19 cellular contexts compared by ENCODE assay signal in the genomic region with DNA sequence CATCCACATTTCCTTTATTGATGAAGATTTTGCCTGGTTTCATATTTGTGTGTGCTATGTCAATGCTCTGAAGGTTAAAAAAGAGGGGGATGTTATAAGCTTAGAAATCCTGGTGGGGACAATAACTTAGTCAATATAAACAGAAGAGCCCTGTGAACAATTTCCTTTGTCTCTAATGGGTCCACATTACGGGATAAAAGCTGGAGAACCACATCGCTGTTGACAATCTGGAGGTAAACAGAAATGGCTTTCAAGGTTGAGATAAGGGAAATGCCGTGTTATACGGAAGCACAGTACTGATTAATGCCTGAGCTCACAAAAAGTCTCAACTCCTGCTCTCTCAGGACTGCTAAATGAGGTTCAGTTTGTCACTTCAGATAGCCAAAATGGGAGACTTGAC. TPM values are rescaled to one million over a fixed set of nuclear protein-coding genes. Genes with fewer than 3 reads are reported as not detected.
DNase-seq lines count a peak whose midpoint lies in the region; ATAC-seq, FAIRE-seq and TF ChIP-seq lines count a peak whose summit lies in the region.
"Had no signal": no experiment of that assay in that cellular context is flagged by ENCODE, and none has a peak within 500 bp of the region (broad histone marks: within the 10 kb centered on the region; RNA-seq: fewer than 3 reads in every experiment).

No MANE protein-coding gene starts in this region.

- ATAC-seq in body of pancreas (peak; percentile 85), HG02798 (IDR thresholded peaks at IDR 0.05; ENCODE audit: poor library complexity, unreplicated experiment) (no peak)

- CTCF ChIA-PET in activated naive CD4-positive, alpha-beta T cell treated with anti-CD3 and anti-CD28 coated beads for 36 hours (lab: Charles Lee) = interaction anchor here (0.6 to 1.2 kb wide), 2 partner anchors 10 to 442 kb away, joined by 3 to 5 read pairs; no protein-coding TSS in a partner anchor

- H3K9me3 Mint-ChIP-seq in activated naive CD4-positive, alpha-beta T cell treated with anti-CD3 and anti-CD28 coated beads for 36 hours = no peaks in the 10 kb centered on the region

- no peak overlapping the region for H3K27ac Mint-ChIP-seq in activated naive CD4-positive, alpha-beta T cell treated with anti-CD3 and anti-CD28 coated beads for 36 hours

- no peak overlapping the region for H3K56ac ChIP-seq in mesendoderm (ENCODE audit: low read length)

- H3K27me3 Mint-ChIP-seq in activated naive CD4-positive, alpha-beta T cell treated with anti-CD3 and anti-CD28 coated beads for 36 hours (ENCODE audit: low read depth) = peaks cover 34% of the 10 kb centered on the region

- H3K4me3 Mint-ChIP-seq in activated naive CD4-positive, alpha-beta T cell treated with anti-CD3 and anti-CD28 coated beads for 36 hours = no peak overlapping the region

- H2BK120ac ChIP-seq in mesendoderm (ENCODE audit: low read depth, low read length) = no peak overlapping the region

- peaks cover 14% of the 10 kb centered on the region for H3K4me1 ChIP-seq in body of pancreas
- no peaks in the 10 kb centered on the region for H3K4me1 ChIP-seq in mesendoderm (ENCODE audit: control insufficient read depth, low read depth, low read length)
- H3K4me1 ChIP-seq in esophagus muscularis mucosa = no peaks in the 10 kb centered on the region
- H3K4me1 ChIP-seq: SJCRH30 had no signal

- no peaks in the 10 kb centered on the region for H3K79me1 ChIP-seq in mesendoderm (ENCODE audit: low read length)

- no peak overlapping the region for H3K4ac ChIP-seq in mesendoderm (ENCODE audit: low read depth, low read length)

- no peak overlapping the region for H4K8ac ChIP-seq in mesendoderm (ENCODE audit: low read depth, low read length)

- H3K27ac ChIP-seq in body of pancreas = peak overlapping the region in 3 of 4 donors; percentile 21 to 46 (median 45)
- no peak overlapping the region for H3K27ac ChIP-seq in mesendoderm (ENCODE audit: low read depth, low read length)
- H3K27ac ChIP-seq in esophagus muscularis mucosa (replicated peaks in 1 of 4) = no peak overlapping the region
- H3K27ac ChIP-seq: PC-9, SJCRH30 had no signal

- no peaks in the 10 kb centered on the region for H3K79me2 ChIP-seq in mesendoderm (ENCODE audit: control insufficient read depth, insufficient read depth, low read length)

- intact Hi-C loops in body of pancreas (cut with DNase I) = no loop called here
- intact Hi-C loops in esophagus muscularis mucosa (cut with DNase I) = no loop called here
- intact Hi-C loops in activated naive CD4-positive, alpha-beta T cell treated with anti-CD3 and anti-CD28 coated beads for 36 hours (cut with micrococcal nuclease) = no loop called here

- no peak overlapping the region for H2AK5ac ChIP-seq in mesendoderm (ENCODE audit: low read length)

- H3K36me3 ChIP-seq in body of pancreas (replicated peaks in 1 of 2; ENCODE audit: insufficient read depth in 1 of 2, low read depth in 2 of 2) = no peaks in the 10 kb centered on the region
- no peaks in the 10 kb centered on the region for H3K36me3 ChIP-seq in mesendoderm (ENCODE audit: control insufficient read depth, insufficient read depth, low read length)
- H3K36me3 ChIP-seq in esophagus muscularis mucosa = no peaks in the 10 kb centered on the region
- H3K36me3 ChIP-seq: SJCRH30 had no signal

- peak; percentile 38 for FAIRE-seq in GM18507 (lab: Jason Lieb, UNC)

- TF ChIP-seq EP300 in esophagus muscularis mucosa (IDR thresholded peaks at IDR 0.05) = no peak

- H3K36me3 Mint-ChIP-seq in activated naive CD4-positive, alpha-beta T cell treated with anti-CD3 and anti-CD28 coated beads for 36 hours (ENCODE audit: low read depth) = no peaks in the 10 kb centered on the region

- no peak overlapping the region for H3K4me2 ChIP-seq in mesendoderm (ENCODE audit: low read length)
- H3K4me2 ChIP-seq: PC-9 had no signal

- no peak overlapping the region for H3K18ac ChIP-seq in mesendoderm (ENCODE audit: low read length)

- H3K4me3 ChIP-seq in body of pancreas (no peak overlapping the region), mesendoderm (ENCODE audit: low read length) (no peak overlapping the region), esophagus muscularis mucosa (no peak overlapping the region)
- H3K4me3 ChIP-seq: PC-9, SJCRH30 had no signal

- 7 to 9% methylated on average over 4 of the region's 4 CpGs for WGBS in body of pancreas, 2 donors
- no CpG with 5 or more reads among the region's 4 CpGs for WGBS in mesendoderm (ENCODE audit: extremely low coverage, insufficient coverage, low lambda C conversion rate)
- WGBS in esophagus muscularis mucosa = 61% methylated on average over 4 of the region's 4 CpGs

- no peaks in the 10 kb centered on the region for H3K27me3 ChIP-seq in body of pancreas
- H3K27me3 ChIP-seq in mesendoderm (ENCODE audit: insufficient read depth, low read length, poor library complexity) = no peaks in the 10 kb centered on the region
- no peaks in the 10 kb centered on the region for H3K27me3 ChIP-seq in esophagus muscularis mucosa
- H3K27me3 ChIP-seq: SJCRH30 had no signal

- no peak overlapping the region for H4K5ac ChIP-seq in mesendoderm (ENCODE audit: low read length)

- DNase-seq in DMS153 (lab: John Stamatoyannopoulos, UW) = peak; percentile 49
- DNase-seq in GM18507 (ENCODE audit: extremely low spot score, insufficient read length, low read depth) = no peak
- peak in 2 of 4 donors; percentile 15 to 16 for DNase-seq in body of pancreas
- peak; percentile 7 for DNase-seq in mesendoderm
- no peak for DNase-seq in esophagus muscularis mucosa (ENCODE audit: extremely low spot score)
- DNase-seq in activated naive CD4-positive, alpha-beta T cell treated with anti-CD3 and anti-CD28 coated beads for 36 hours = no peak
- DNase-seq: ACHN, AML-193, COR-L47, DMS79, HCEC 1CT, KBM-7, MV-4-11, NCI-H2081, NCI-H446, NCI-H69, SJCRH30 had no signal

- no peak for TF ChIP-seq POLR2A in body of pancreas (IDR thresholded peaks at IDR 0.05)
- no peak for TF ChIP-seq POLR2A in esophagus muscularis mucosa (IDR thresholded peaks at IDR 0.05; ENCODE audit: low read depth)

- no peak for TF ChIP-seq CTCF in body of pancreas (IDR thresholded peaks at IDR 0.05)
- no peak for TF ChIP-seq CTCF in esophagus muscularis mucosa (IDR thresholded peaks at IDR 0.05)

- H2BK5ac ChIP-seq in mesendoderm (ENCODE audit: low read length) = no peak overlapping the region

- H3K23ac ChIP-seq in mesendoderm (ENCODE audit: low read length) = no peak overlapping the region

- no peak overlapping the region for H3K9ac ChIP-seq in mesendoderm (ENCODE audit: low read length)

- H3K4me1 Mint-ChIP-seq in activated naive CD4-positive, alpha-beta T cell treated with anti-CD3 and anti-CD28 coated beads for 36 hours (ENCODE audit: low read depth) = no peaks in the 10 kb centered on the region

- H2BK15ac ChIP-seq in mesendoderm (replicated peaks; ENCODE audit: low read depth) = no peak overlapping the region

- H3K9me3 ChIP-seq in body of pancreas = no peaks in the 10 kb centered on the region
- H3K9me3 ChIP-seq in esophagus muscularis mucosa = no peaks in the 10 kb centered on the region
- H3K9me3 ChIP-seq: SJCRH30 had no signal

RNA-seq across cellular contexts. Expression of a gene that starts 16.8 kb away (rescaled TPM):
- 1 to 10 TPM in 1 of 2 donors, under 1 TPM in 1; 0.33 to 1.0 TPM for total RNA-seq in body of pancreas
- polyA plus RNA-seq in mesendoderm (2013, experiment 1 of 2) = 3.5 TPM
- 3.7 TPM for polyA plus RNA-seq in mesendoderm (2013, experiment 2 of 2)
- total RNA-seq in esophagus muscularis mucosa = 1 to 10 TPM in 1 of 4 donors, under 1 TPM in 3; 0.17 to 1.1 (median 0.52) TPM
- total RNA-seq in activated naive CD4-positive, alpha-beta T cell treated with anti-CD3 and anti-CD28 coated beads for 36 hours = 1 to 10 TPM; 4.1 to 5.0 TPM

Comparison
In these comparisons a context has a peak if more than half of its experiments do, and no peak if none do; other contexts are left out.
1. DNase-seq: peak in DMS153 (single experiment) and mesendoderm (single experiment); none in GM18507 (single experiment), esophagus muscularis mucosa (single experiment) and activated naive CD4-positive, alpha-beta T cell treated with anti-CD3 and anti-CD28 coated beads for 36 hours (single experiment).
2. H3K27ac ChIP-seq: peak in body of pancreas (3 of 4); none in mesendoderm (single experiment) and esophagus muscularis mucosa (0 of 4).